6 cellular contexts compared by ENCODE assay signal in genomic region chr17:4944163-4944553, GRCh38. TPM values are rescaled to one million over a fixed set of nuclear protein-coding genes. Genes with fewer than 3 reads are reported as not detected.
DNase-seq lines count a peak whose midpoint lies in the region; ATAC-seq lines count a peak whose summit lies in the region.

No MANE protein-coding gene starts in this region.

- DNase-seq in GM23248 (no peak), C1 segment of cervical spinal cord (lab: John Stamatoyannopoulos, UW) (no peak), NCI-H1694 treated with DMSO at 0.1 percent for 48 hours (lab: John Stamatoyannopoulos, UW) (no peak)
- peak; percentile 82 for DNase-seq in activated CD4-positive, alpha-beta T cell treated with anti-CD3 and anti-CD28 coated beads, Interleukin-2, amount 10 ng/mL, durations not matched to agents 7 days and 5 days
- DNase-seq in naive thymus-derived CD8-positive, alpha-beta T cell: peak in 7 of 10 donors; percentile 31 to 69 (median 59)

- 52 to 74% methylated on average over 3 of the region's 3 CpGs for WGBS in GM23248 (ENCODE audit: low coverage in 1 of 2, low lambda C conversion rate in 2 of 2, missing lambda C conversion rate in 2 of 2), 2 experiments

- H3K9me3 ChIP-seq in GM23248 (ENCODE audit: low read depth): no peaks in the 10 kb centered on the region

- H3K9me2 ChIP-seq in GM23248 (ENCODE audit: insufficient read depth): no peaks in the 10 kb centered on the region

- H3K27me3 ChIP-seq in GM23248 (replicated peaks; ENCODE audit: insufficient read depth): no peaks in the 10 kb centered on the region

- no peaks in the 10 kb centered on the region for H3K27me3 Mint-ChIP-seq in activated CD4-positive, alpha-beta T cell treated with anti-CD3 and anti-CD28 coated beads, Interleukin-2, amount 10 ng/mL, durations not matched to agents 7 days and 5 days
- H3K27me3 Mint-ChIP-seq in naive thymus-derived CD8-positive, alpha-beta T cell: no peaks in the 10 kb centered on the region

- POLR2A ChIA-PET in activated CD4-positive, alpha-beta T cell treated with anti-CD3 and anti-CD28 coated beads, Interleukin-2, amount 10 ng/mL, durations not matched to agents 7 days and 5 days (lab: Charles Lee): interaction anchor here (0.7 to 6.2 kb wide), 2 partner anchors 13 to 24 kb away, joined by 3 to 44 read pairs; partner anchors contain the start of gene SPAG7
- POLR2A ChIA-PET in naive thymus-derived CD8-positive, alpha-beta T cell (lab: Charles Lee): interaction anchor here (1.0 to 25.2 kb wide), 3 partner anchors 25 to 43 kb away, joined by 3 to 635 read pairs (median 6); partner anchors contain the start of genes CAMTA2 and SPAG7

- peaks cover 6% of the 10 kb centered on the region; the same call in 1 of the 2 replicates for H4K20me1 ChIP-seq in GM23248 (ENCODE audit: insufficient read depth)

- H3K36me3 ChIP-seq in GM23248 (ENCODE audit: low read depth): peaks cover 11% of the 10 kb centered on the region

- peaks cover 73% of the 10 kb centered on the region for H3K36me3 Mint-ChIP-seq in activated CD4-positive, alpha-beta T cell treated with anti-CD3 and anti-CD28 coated beads, Interleukin-2, amount 10 ng/mL, durations not matched to agents 7 days and 5 days (ENCODE audit: low read depth)
- H3K36me3 Mint-ChIP-seq in naive thymus-derived CD8-positive, alpha-beta T cell: peaks cover 11 to 54% (median 32%) of the 10 kb centered on the region in 3 donors

- peak overlapping the region; percentile 83 for H3K9ac ChIP-seq in GM23248

- no peak overlapping the region for H2AFZ ChIP-seq in GM23248

- in situ Hi-C loops in GM23248 (cut with MboI): no loop called here

- peaks cover 40% of the 10 kb centered on the region for H3K4me1 Mint-ChIP-seq in activated CD4-positive, alpha-beta T cell treated with anti-CD3 and anti-CD28 coated beads, Interleukin-2, amount 10 ng/mL, durations not matched to agents 7 days and 5 days
- peaks cover 49 to 78% (median 65%) of the 10 kb centered on the region in 4 donors for H3K4me1 Mint-ChIP-seq in naive thymus-derived CD8-positive, alpha-beta T cell

- peak overlapping the region; percentile 91 for H3K27ac ChIP-seq in GM23248

- no peaks in the 10 kb centered on the region for H3K9me3 Mint-ChIP-seq in activated CD4-positive, alpha-beta T cell treated with anti-CD3 and anti-CD28 coated beads, Interleukin-2, amount 10 ng/mL, durations not matched to agents 7 days and 5 days
- H3K9me3 Mint-ChIP-seq in naive thymus-derived CD8-positive, alpha-beta T cell: no peaks in the 10 kb centered on the region

- no peak overlapping the region for H3K4me3 ChIP-seq in GM23248

- peak overlapping the region; percentile 99 for H3K27ac Mint-ChIP-seq in activated CD4-positive, alpha-beta T cell treated with anti-CD3 and anti-CD28 coated beads, Interleukin-2, amount 10 ng/mL, durations not matched to agents 7 days and 5 days
- H3K27ac Mint-ChIP-seq in naive thymus-derived CD8-positive, alpha-beta T cell: peak overlapping the region; percentile 52 to 99 (median 92)

- peaks cover 23% of the 10 kb centered on the region for H3K4me1 ChIP-seq in GM23248 (ENCODE audit: insufficient read depth)

- H3K4me2 ChIP-seq in GM23248 (ENCODE audit: unreplicated experiment): no peak overlapping the region

- peaks cover 81% of the 10 kb centered on the region for H3K79me2 ChIP-seq in GM23248 (ENCODE audit: insufficient read depth)

- peak in 1 of 2 donors; percentile 10 for ATAC-seq in naive thymus-derived CD8-positive, alpha-beta T cell
- no peak for ATAC-seq in GM18909 (IDR thresholded peaks at IDR 0.05; ENCODE audit: poor library complexity, unreplicated experiment)

- CTCF ChIA-PET in activated CD4-positive, alpha-beta T cell treated with anti-CD3 and anti-CD28 coated beads, Interleukin-2, amount 10 ng/mL, durations not matched to agents 7 days and 5 days (lab: Charles Lee): no interaction called here

- H3K4me3 Mint-ChIP-seq in activated CD4-positive, alpha-beta T cell treated with anti-CD3 and anti-CD28 coated beads, Interleukin-2, amount 10 ng/mL, durations not matched to agents 7 days and 5 days: peak overlapping the region; percentile 92
- peak overlapping the region; percentile 86 to 100 (median 96) for H3K4me3 Mint-ChIP-seq in naive thymus-derived CD8-positive, alpha-beta T cell

- H3F3A ChIP-seq in GM23248 (ENCODE audit: insufficient read depth): peaks cover 60% of the 10 kb centered on the region

RNA-seq across cellular contexts. Expression of gene RNF167, which starts 4.1 kb away (rescaled TPM):
- 19.8 and 31.7 TPM in 2 replicates for total RNA-seq in GM23248 (2014; rRNA removed; shearing (Covaris generic))
- polyA plus RNA-seq in GM23248 (2016; fragmentation: Nextera tagmentation; extraction: Ambion mirVana): 34.2 and 36.6 TPM in 2 replicates
- 100 to 1,000 TPM; 254 to 273 TPM for total RNA-seq in activated CD4-positive, alpha-beta T cell treated with anti-CD3 and anti-CD28 coated beads, Interleukin-2, amount 10 ng/mL, durations not matched to agents 7 days and 5 days
- 100 to 1,000 TPM; 143 to 145 TPM for total RNA-seq in naive thymus-derived CD8-positive, alpha-beta T cell
- 10 to 100 TPM; 30.3 to 50.0 (median 32.2) TPM for polyA plus RNA-seq in naive thymus-derived CD8-positive, alpha-beta T cell

RNA-seq across cellular contexts. Expression of gene PFN1, which starts 4.2 kb away (rescaled TPM):
- total RNA-seq in GM23248 (2014; rRNA removed; shearing (Covaris generic)): 621 and 886 TPM in 2 replicates
- polyA plus RNA-seq in GM23248 (2016; fragmentation: Nextera tagmentation; extraction: Ambion mirVana): 2,247 and 2,282 TPM in 2 replicates
- 1,000 to 10,000 TPM; 2,428 to 2,438 TPM for total RNA-seq in activated CD4-positive, alpha-beta T cell treated with anti-CD3 and anti-CD28 coated beads, Interleukin-2, amount 10 ng/mL, durations not matched to agents 7 days and 5 days
- total RNA-seq in naive thymus-derived CD8-positive, alpha-beta T cell: 100 to 1,000 TPM; 486 to 497 TPM
- 1,000 to 10,000 TPM; 1,824 to 2,067 (median 1,870) TPM for polyA plus RNA-seq in naive thymus-derived CD8-positive, alpha-beta T cell

RNA-seq across cellular contexts. Expression of gene SLC25A11, which starts 4.3 kb away (rescaled TPM):
- 68.5 and 131 TPM in 2 replicates for total RNA-seq in GM23248 (2014; rRNA removed; shearing (Covaris generic))
- polyA plus RNA-seq in GM23248 (2016; fragmentation: Nextera tagmentation; extraction: Ambion mirVana): 71.4 and 73.2 TPM in 2 replicates
- total RNA-seq in activated CD4-positive, alpha-beta T cell treated with anti-CD3 and anti-CD28 coated beads, Interleukin-2, amount 10 ng/mL, durations not matched to agents 7 days and 5 days: 10 to 100 TPM; 73.0 to 75.3 TPM
- total RNA-seq in naive thymus-derived CD8-positive, alpha-beta T cell: 10 to 100 TPM; 42.5 to 45.0 TPM
- polyA plus RNA-seq in naive thymus-derived CD8-positive, alpha-beta T cell: 10 to 100 TPM; 75.3 to 78.6 (median 77.6) TPM

RNA-seq across cellular contexts. Expression of gene ENO3, which starts 6.8 kb away (rescaled TPM):
- 0.38 and 1.2 TPM in 2 replicates for total RNA-seq in GM23248 (2014; rRNA removed; shearing (Covaris generic))
- 3.2 and 4.1 TPM in 2 replicates for polyA plus RNA-seq in GM23248 (2016; fragmentation: Nextera tagmentation; extraction: Ambion mirVana)
- total RNA-seq in activated CD4-positive, alpha-beta T cell treated with anti-CD3 and anti-CD28 coated beads, Interleukin-2, amount 10 ng/mL, durations not matched to agents 7 days and 5 days: 10 to 100 TPM; 44.9 to 54.8 TPM
- total RNA-seq in naive thymus-derived CD8-positive, alpha-beta T cell: 10 to 100 TPM; 35.2 to 36.7 TPM
- polyA plus RNA-seq in naive thymus-derived CD8-positive, alpha-beta T cell: 1 to 10 TPM; 1.5 to 3.0 (median 1.8) TPM

RNA-seq across cellular contexts. Expression of gene GP1BA, which starts 12.1 kb away (rescaled TPM):
- not detected in 2 replicates for total RNA-seq in GM23248 (2014; rRNA removed; shearing (Covaris generic))
- polyA plus RNA-seq in GM23248 (2016; fragmentation: Nextera tagmentation; extraction: Ambion mirVana): 0.18 TPM in 1 of 2 replicates, not detected in the other
- not detected for total RNA-seq in activated CD4-positive, alpha-beta T cell treated with anti-CD3 and anti-CD28 coated beads, Interleukin-2, amount 10 ng/mL, durations not matched to agents 7 days and 5 days
- total RNA-seq in naive thymus-derived CD8-positive, alpha-beta T cell: not detected
- under 1 TPM in 2 of 3 donors, not detected in 1; 0.08 to 0.13 TPM for polyA plus RNA-seq in naive thymus-derived CD8-positive, alpha-beta T cell

Comparison
In these comparisons a context has a peak if more than half of its experiments do, and no peak if none do; other contexts are left out.
1. DNase-seq: peak in activated CD4-positive, alpha-beta T cell treated with anti-CD3 and anti-CD28 coated beads, Interleukin-2, amount 10 ng/mL, durations not matched to agents 7 days and 5 days (single experiment) and naive thymus-derived CD8-positive, alpha-beta T cell (7 of 10); none in GM23248 (single experiment), C1 segment of cervical spinal cord (0 of 14) and NCI-H1694 treated with DMSO at 0.1 percent for 48 hours (single experiment).